In the genomic region with DNA sequence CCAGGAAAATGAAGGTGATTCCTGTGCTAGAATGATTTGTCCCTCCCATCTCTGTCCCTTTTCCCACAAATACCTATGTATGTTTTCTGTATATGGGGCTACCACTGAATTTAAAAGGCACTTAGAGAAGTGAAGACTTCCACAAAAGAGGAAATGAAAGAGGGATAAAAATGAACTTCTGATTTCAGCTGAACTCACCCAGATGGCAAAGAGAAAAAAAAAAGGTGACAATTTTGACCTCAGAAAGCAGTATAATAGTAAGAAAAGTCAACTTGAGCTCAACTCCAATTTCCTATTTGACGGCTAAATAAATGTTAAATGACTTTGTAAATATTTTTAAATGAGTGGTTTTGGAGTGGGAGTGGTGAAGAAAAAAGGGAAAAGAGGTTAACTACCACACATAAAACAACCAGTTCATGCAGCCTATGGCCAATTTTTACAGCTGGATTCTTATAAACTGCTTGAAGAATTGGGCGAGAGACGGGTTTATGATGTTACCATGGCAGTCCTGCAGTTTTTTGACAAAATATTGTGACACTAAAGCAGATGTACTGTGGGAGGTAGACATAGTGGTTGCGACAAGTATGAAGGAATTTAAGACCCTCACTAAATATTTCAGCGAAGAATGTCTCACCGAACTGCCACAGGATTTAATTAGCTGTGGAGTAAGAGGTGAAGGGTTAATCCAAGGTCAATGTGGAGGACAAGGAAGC, we compare ENCODE assay signal across 2 cellular contexts.
TF ChIP-seq lines count a peak whose summit lies in the region.

No MANE protein-coding gene starts in this region.

TF ChIP-seq in GM23338, 12 proteins besides CTCF, POLR2A, EP300 and RAD21:
- TF ChIP-seq, protein P1, sequence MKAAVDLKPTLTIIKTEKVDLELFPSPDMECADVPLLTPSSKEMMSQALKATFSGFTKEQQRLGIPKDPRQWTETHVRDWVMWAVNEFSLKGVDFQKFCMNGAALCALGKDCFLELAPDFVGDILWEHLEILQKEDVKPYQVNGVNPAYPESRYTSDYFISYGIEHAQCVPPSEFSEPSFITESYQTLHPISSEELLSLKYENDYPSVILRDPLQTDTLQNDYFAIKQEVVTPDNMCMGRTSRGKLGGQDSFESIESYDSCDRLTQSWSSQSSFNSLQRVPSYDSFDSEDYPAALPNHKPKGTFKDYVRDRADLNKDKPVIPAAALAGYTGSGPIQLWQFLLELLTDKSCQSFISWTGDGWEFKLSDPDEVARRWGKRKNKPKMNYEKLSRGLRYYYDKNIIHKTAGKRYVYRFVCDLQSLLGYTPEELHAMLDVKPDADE (IDR thresholded peaks at IDR 0.05) = no peak
- no peak for TF ChIP-seq EZH2 (IDR thresholded peaks at IDR 0.05; ENCODE audit: low read depth, unreplicated experiment)
- TF ChIP-seq STAT1 (IDR thresholded peaks at IDR 0.05; ENCODE audit: unreplicated experiment) = no peak
- no peak for TF ChIP-seq JUNB (IDR thresholded peaks at IDR 0.05; ENCODE audit: unreplicated experiment)
- TF ChIP-seq, protein P2, sequence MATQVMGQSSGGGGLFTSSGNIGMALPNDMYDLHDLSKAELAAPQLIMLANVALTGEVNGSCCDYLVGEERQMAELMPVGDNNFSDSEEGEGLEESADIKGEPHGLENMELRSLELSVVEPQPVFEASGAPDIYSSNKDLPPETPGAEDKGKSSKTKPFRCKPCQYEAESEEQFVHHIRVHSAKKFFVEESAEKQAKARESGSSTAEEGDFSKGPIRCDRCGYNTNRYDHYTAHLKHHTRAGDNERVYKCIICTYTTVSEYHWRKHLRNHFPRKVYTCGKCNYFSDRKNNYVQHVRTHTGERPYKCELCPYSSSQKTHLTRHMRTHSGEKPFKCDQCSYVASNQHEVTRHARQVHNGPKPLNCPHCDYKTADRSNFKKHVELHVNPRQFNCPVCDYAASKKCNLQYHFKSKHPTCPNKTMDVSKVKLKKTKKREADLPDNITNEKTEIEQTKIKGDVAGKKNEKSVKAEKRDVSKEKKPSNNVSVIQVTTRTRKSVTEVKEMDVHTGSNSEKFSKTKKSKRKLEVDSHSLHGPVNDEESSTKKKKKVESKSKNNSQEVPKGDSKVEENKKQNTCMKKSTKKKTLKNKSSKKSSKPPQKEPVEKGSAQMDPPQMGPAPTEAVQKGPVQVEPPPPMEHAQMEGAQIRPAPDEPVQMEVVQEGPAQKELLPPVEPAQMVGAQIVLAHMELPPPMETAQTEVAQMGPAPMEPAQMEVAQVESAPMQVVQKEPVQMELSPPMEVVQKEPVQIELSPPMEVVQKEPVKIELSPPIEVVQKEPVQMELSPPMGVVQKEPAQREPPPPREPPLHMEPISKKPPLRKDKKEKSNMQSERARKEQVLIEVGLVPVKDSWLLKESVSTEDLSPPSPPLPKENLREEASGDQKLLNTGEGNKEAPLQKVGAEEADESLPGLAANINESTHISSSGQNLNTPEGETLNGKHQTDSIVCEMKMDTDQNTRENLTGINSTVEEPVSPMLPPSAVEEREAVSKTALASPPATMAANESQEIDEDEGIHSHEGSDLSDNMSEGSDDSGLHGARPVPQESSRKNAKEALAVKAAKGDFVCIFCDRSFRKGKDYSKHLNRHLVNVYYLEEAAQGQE (IDR thresholded peaks at IDR 0.05; ENCODE audit: unreplicated experiment) = no peak
- TF ChIP-seq NANOG (IDR thresholded peaks at IDR 0.05; ENCODE audit: borderline replicate concordance) = no peak
- no peak for TF ChIP-seq ZNF114 (CRISPR knock-in tag; IDR thresholded peaks at IDR 0.05)
TF ChIP-seq in GM23338: peak in this region for 0.

TF ChIP-seq in HEK293T, 16 proteins besides CTCF, POLR2A, EP300 and RAD21 (continued from another document):
- TF ChIP-seq BHLHE40 (IDR thresholded peaks at IDR 0.05; ENCODE audit: borderline replicate concordance) = no peak
- TF ChIP-seq SP1 (IDR thresholded peaks at IDR 0.05) = no peak
- TF ChIP-seq L3MBTL2 (conservative IDR thresholded peaks at IDR 0.05) = no peak
- no peak for TF ChIP-seq ELF4 (IDR thresholded peaks at IDR 0.05)
- TF ChIP-seq LEF1 (IDR thresholded peaks at IDR 0.05; ENCODE audit: borderline replicate concordance) = no peak
- TF ChIP-seq SUZ12 (IDR thresholded peaks at IDR 0.05) = no peak
- no peak for TF ChIP-seq FOXK2 (IDR thresholded peaks at IDR 0.05)
- TF ChIP-seq NFRKB (IDR thresholded peaks at IDR 0.05) = no peak
- no peak for TF ChIP-seq FOXM1 (IDR thresholded peaks at IDR 0.05; ENCODE audit: borderline replicate concordance)
- TF ChIP-seq ARNT (IDR thresholded peaks at IDR 0.05) = no peak
- TF ChIP-seq, protein P3, sequence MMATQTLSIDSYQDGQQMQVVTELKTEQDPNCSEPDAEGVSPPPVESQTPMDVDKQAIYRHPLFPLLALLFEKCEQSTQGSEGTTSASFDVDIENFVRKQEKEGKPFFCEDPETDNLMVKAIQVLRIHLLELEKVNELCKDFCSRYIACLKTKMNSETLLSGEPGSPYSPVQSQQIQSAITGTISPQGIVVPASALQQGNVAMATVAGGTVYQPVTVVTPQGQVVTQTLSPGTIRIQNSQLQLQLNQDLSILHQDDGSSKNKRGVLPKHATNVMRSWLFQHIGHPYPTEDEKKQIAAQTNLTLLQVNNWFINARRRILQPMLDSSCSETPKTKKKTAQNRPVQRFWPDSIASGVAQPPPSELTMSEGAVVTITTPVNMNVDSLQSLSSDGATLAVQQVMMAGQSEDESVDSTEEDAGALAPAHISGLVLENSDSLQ (IDR thresholded peaks at IDR 0.05) = no peak
- no peak for TF ChIP-seq ZNF384 (IDR thresholded peaks at IDR 0.05)
- no peak for TF ChIP-seq HDGF (IDR thresholded peaks at IDR 0.05; ENCODE audit: borderline replicate concordance)
- no peak for TF ChIP-seq FOXA1 (IDR thresholded peaks at IDR 0.05)
